In genomic region chr10:108003576-108003975, GRCh38 we compare ENCODE assay signal across 22 cellular contexts.
"Had no signal": no experiment of that assay in that cellular context is flagged by ENCODE, and none has a peak within 500 bp of the region (broad histone marks: within the 10 kb centered on the region; RNA-seq: fewer than 3 reads in every experiment).

No MANE protein-coding gene starts in this region.

- DNase-seq: hippocampal formation; kidney glomerular epithelial cell; left cardiac atrium; left lung; lower lobe of right lung; mammary epithelial cell; mesenchymal stem cell; naive thymus-derived CD8-positive, alpha-beta T cell; nucleus accumbens; pancreas; posterior cingulate gyrus; retina; right cardiac atrium; sigmoid colon; small intestine; spleen; stimulated activated CD4-positive, alpha-beta T cell treated with anti-CD3 and anti-CD28 coated beads, Interleukin-4, amount 100 ng/mL, for 24 hours; stimulated activated naive CD4-positive, alpha-beta T cell; tibial artery; trophoblast cell; upper lobe of right lung had no signal

- ATAC-seq: left cardiac atrium; left lung; lower lobe of right lung; naive thymus-derived CD8-positive, alpha-beta T cell; pancreas; right cardiac atrium; stimulated activated effector memory CD8-positive, alpha-beta T cell treated with anti-CD3 and anti-CD28 coated beads, Interleukin-12 subunit alpha, Interleukin-12 subunit beta, amount 100 ng/mL, for 72 hours; upper lobe of right lung had no signal
